ENCODE assay signal across 12 cellular contexts in genomic region chr17:75773808-75774470, GRCh38. TPM values are rescaled to one million over a fixed set of nuclear protein-coding genes. Genes with fewer than 3 reads are reported as not detected.
DNase-seq lines count a peak whose midpoint lies in the region; ATAC-seq and TF ChIP-seq lines count a peak whose summit lies in the region.
"Had no signal": no experiment of that assay in that cellular context is flagged by ENCODE, and none has a peak within 500 bp of the region (broad histone marks: within the 10 kb centered on the region; RNA-seq: fewer than 3 reads in every experiment).

No MANE protein-coding gene starts in this region.

- peaks cover 37% of the 10 kb centered on the region for H4K20me1 ChIP-seq in hepatocyte (ENCODE audit: insufficient read depth, poor library complexity, severe bottlenecking)

- no peak for ATAC-seq in HG03045 (IDR thresholded peaks at IDR 0.05; ENCODE audit: unreplicated experiment)
- ATAC-seq in HG03378 (IDR thresholded peaks at IDR 0.05; ENCODE audit: unreplicated experiment): no peak

- DNase-seq in DMS53 (lab: John Stamatoyannopoulos, UW) (peak; percentile 26), DMS53 treated with DMSO at 0.1 percent for 48 hours (lab: John Stamatoyannopoulos, UW; ENCODE audit: unreplicated experiment) (no peak), RWPE1 (ENCODE audit: low spot score) (no peak), hepatocyte (ENCODE audit: low spot score) (peak; percentile 41), retinal pigment epithelial cell (ENCODE audit: low read depth) (no peak), endothelial cell (ENCODE audit: low spot score) (no peak)
- DNase-seq: activated CD4-positive, alpha-beta T cell treated with anti-CD3 and anti-CD28 coated beads, Interleukin-2, amount 50 U/mL, for 4 hours had no signal

- H3K36me3 ChIP-seq in hepatocyte (replicated peaks; ENCODE audit: insufficient read depth, low read depth): peaks cover 8% of the 10 kb centered on the region

- no peaks in the 10 kb centered on the region for H3K9me3 Mint-ChIP-seq in endothelial cell (ENCODE audit: unreplicated experiment)

- H3K27me3 ChIP-seq in hepatocyte: no peaks in the 10 kb centered on the region
- H3K27me3 ChIP-seq: upper lobe of left lung had no signal

- peaks cover 25% of the 10 kb centered on the region for H3K79me2 ChIP-seq in hepatocyte

- no peaks in the 10 kb centered on the region for H3K4me1 ChIP-seq in hepatocyte (ENCODE audit: insufficient read depth)

- peaks cover 26% of the 10 kb centered on the region for H3K4me1 Mint-ChIP-seq in endothelial cell (ENCODE audit: unreplicated experiment)

- no peak overlapping the region for H3K27ac Mint-ChIP-seq in endothelial cell (ENCODE audit: unreplicated experiment)

- 88% methylated on average over 15 of the region's 15 CpGs for WGBS in hepatocyte (ENCODE audit: low lambda C conversion rate, missing lambda C conversion rate)

- H3K9me2 ChIP-seq in hepatocyte (replicated peaks; ENCODE audit: insufficient read depth): no peaks in the 10 kb centered on the region

- CTCF ChIA-PET in RWPE1 (lab: Yijun Ruan, JAX): interaction anchor here (0.6 to 2.4 kb wide), 5 partner anchors 9 to 120 kb away, joined by 3 to 15 read pairs (median 4); partner anchors contain the start of gene GALK1

- H3K4me2 ChIP-seq in hepatocyte: no peak overlapping the region
- H3K4me2 ChIP-seq: KMS-11 had no signal

- H2AFZ ChIP-seq in hepatocyte: no peak overlapping the region

- peak overlapping the region; percentile 73 for H3K27ac ChIP-seq in RWPE1
- H3K27ac ChIP-seq in hepatocyte: no peak overlapping the region
- H3K27ac ChIP-seq: KMS-11 had no signal

- TF ChIP-seq CTCF in RWPE1 (conservative IDR thresholded peaks at IDR 0.05; ENCODE audit: low read depth): no peak
- TF ChIP-seq CTCF in hepatocyte (IDR thresholded peaks at IDR 0.05; ENCODE audit: poor library complexity): no peak
- peak; percentile 12 for TF ChIP-seq CTCF in retinal pigment epithelial cell (conservative IDR thresholded peaks at IDR 0.05; ENCODE audit: low read depth, low read length)
- TF ChIP-seq CTCF in endothelial cell (IDR thresholded peaks at IDR 0.05; ENCODE audit: unreplicated experiment): no peak

- H3K4me3 ChIP-seq in hepatocyte (no peak overlapping the region), retinal pigment epithelial cell (ENCODE audit: low read length) (no peak overlapping the region)
- H3K4me3 ChIP-seq: upper lobe of left lung had no signal

- peaks cover 26% of the 10 kb centered on the region for H3K36me3 Mint-ChIP-seq in endothelial cell (ENCODE audit: low read depth, unreplicated experiment)

- H3K4me3 Mint-ChIP-seq in endothelial cell (ENCODE audit: unreplicated experiment): no peak overlapping the region
- H3K4me3 Mint-ChIP-seq: activated naive CD8-positive, alpha-beta T cell had no signal

- POLR2A ChIA-PET in RWPE1 (lab: Yijun Ruan, JAX; ENCODE audit: low non-redundant PET): no interaction called here

- H3K9me3 ChIP-seq in hepatocyte (ENCODE audit: low read depth): no peaks in the 10 kb centered on the region
- H3K9me3 ChIP-seq: upper lobe of left lung had no signal

- peaks cover 7% of the 10 kb centered on the region for H3K27me3 Mint-ChIP-seq in endothelial cell (ENCODE audit: unreplicated experiment)
- H3K27me3 Mint-ChIP-seq: activated naive CD8-positive, alpha-beta T cell had no signal

RNA-seq across cellular contexts. Expression of gene GALK1, which starts 8.9 kb away (rescaled TPM):
- 63.7 and 76.4 TPM in 2 replicates for total RNA-seq in hepatocyte
- 139 and 161 TPM in 2 replicates for polyA plus RNA-seq in hepatocyte
- 18.0 TPM for total RNA-seq in endothelial cell (ENCODE audit: unreplicated experiment)

RNA-seq across cellular contexts. Expression of gene UNK, which starts 10.7 kb away (rescaled TPM):
- total RNA-seq in hepatocyte (26.7 and 30.9 TPM in 2 replicates), endothelial cell (ENCODE audit: unreplicated experiment) (28.8 TPM)
- polyA plus RNA-seq in hepatocyte: 22.3 and 28.2 TPM in 2 replicates

RNA-seq across cellular contexts. Expression of gene ITGB4, which starts 52.7 kb away (rescaled TPM):
- total RNA-seq in hepatocyte (11.5 and 15.7 TPM in 2 replicates), endothelial cell (ENCODE audit: unreplicated experiment) (0.54 TPM)
- polyA plus RNA-seq in hepatocyte: 19.4 and 23.5 TPM in 2 replicates

Comparison
In these comparisons a context has a peak if more than half of its experiments do, and no peak if none do; other contexts are left out.
1. DNase-seq: peak in DMS53 (single experiment) and hepatocyte (single experiment); none in DMS53 treated with DMSO at 0.1 percent for 48 hours (single experiment), RWPE1 (single experiment), retinal pigment epithelial cell (single experiment) and endothelial cell (single experiment).